24 cellular contexts compared by ENCODE assay signal in genomic region chr16:51321251-51321650, GRCh38.
DNase-seq lines count a peak whose midpoint lies in the region; TF ChIP-seq lines count a peak whose summit lies in the region.
"Had no signal": no experiment of that assay in that cellular context is flagged by ENCODE, and none has a peak within 500 bp of the region (broad histone marks: within the 10 kb centered on the region; RNA-seq: fewer than 3 reads in every experiment).

No MANE protein-coding gene starts in this region.

- H3K27me3 Mint-ChIP-seq in HFFc6 (ENCODE audit: insufficient read depth) (0 out of 2 replicates have a peak, but pooled peaks cover 1% of the 10 kb centered on the region), type B pancreatic cell (peaks cover 9% of the 10 kb centered on the region), progenitor cell of endocrine pancreas (peaks cover 43% of the 10 kb centered on the region)
- H3K27me3 Mint-ChIP-seq: B cell; CD4-positive, CD25-positive, alpha-beta regulatory T cell had no signal

- TF ChIP-seq CTCF in AG10803 (conservative IDR thresholded peaks at IDR 0.05; ENCODE audit: low read length) = no peak
- TF ChIP-seq CTCF in HFFc6 (IDR thresholded peaks at IDR 0.05) = no peak
- TF ChIP-seq CTCF in type B pancreatic cell (conservative IDR thresholded peaks at IDR 0.05) = no peak
- no peak for TF ChIP-seq CTCF in progenitor cell of endocrine pancreas (IDR thresholded peaks at IDR 0.05; ENCODE audit: unreplicated experiment)

- H3K27ac Mint-ChIP-seq in HFFc6 = no peak overlapping the region
- no peak overlapping the region for H3K27ac Mint-ChIP-seq in type B pancreatic cell
- H3K27ac Mint-ChIP-seq in progenitor cell of endocrine pancreas = no peak overlapping the region
- H3K27ac Mint-ChIP-seq: B cell; CD4-positive, CD25-positive, alpha-beta regulatory T cell; IgD-negative memory B cell had no signal

- H3K4me3 Mint-ChIP-seq in HFFc6 = no peak overlapping the region
- no peak overlapping the region for H3K4me3 Mint-ChIP-seq in type B pancreatic cell
- H3K4me3 Mint-ChIP-seq in progenitor cell of endocrine pancreas (ENCODE audit: low read depth) = no peak overlapping the region
- H3K4me3 Mint-ChIP-seq: B cell; CD4-positive, CD25-positive, alpha-beta regulatory T cell; IgD-negative memory B cell had no signal

- DNase-seq in AG10803 (ENCODE audit: low read depth) = peak; percentile 48
- peak; percentile 23 for DNase-seq in HFFc6
- DNase-seq in astrocyte of the hippocampus (ENCODE audit: low read depth, low spot score) = peak; percentile 61
- DNase-seq in kidney tubule cell (ENCODE audit: low spot score) = peak; percentile 78
- DNase-seq in activated CD8-positive, alpha-beta memory T cell treated with anti-CD3 and anti-CD28 coated beads for 24 hours = no peak
- no peak for DNase-seq in type B pancreatic cell (ENCODE audit: extremely low spot score, unreplicated experiment)
- DNase-seq in progenitor cell of endocrine pancreas (ENCODE audit: low spot score, unreplicated experiment) = no peak
- no peak for DNase-seq in NCI-H226
- DNase-seq: CD4-positive, CD25-positive, alpha-beta regulatory T cell; COR-L47; GF-D8; Karpas-422; MG63; NCI-H1092 treated with DMSO at 0.1 percent for 48 hours; NCI-H146; NCI-H2081; NCI-H510A; NCI-H82; OCI-M1; RPMI8226; SIG-M5 had no signal

- no peak overlapping the region for H3K4me3 ChIP-seq in AG10803 (ENCODE audit: low read length)
- H3K4me3 ChIP-seq: HAP-1, MG63 had no signal

- H3K36me3 Mint-ChIP-seq in HFFc6 (ENCODE audit: low read depth) (no peaks in the 10 kb centered on the region), type B pancreatic cell (no peaks in the 10 kb centered on the region), progenitor cell of endocrine pancreas (ENCODE audit: insufficient read depth) (no peaks in the 10 kb centered on the region)
- H3K36me3 Mint-ChIP-seq: CD4-positive, CD25-positive, alpha-beta regulatory T cell; IgD-negative memory B cell had no signal

- peaks cover 23% of the 10 kb centered on the region for H3K4me1 Mint-ChIP-seq in HFFc6 (ENCODE audit: low read depth)
- peaks cover 7% of the 10 kb centered on the region for H3K4me1 Mint-ChIP-seq in type B pancreatic cell (ENCODE audit: unreplicated experiment)
- H3K4me1 Mint-ChIP-seq in progenitor cell of endocrine pancreas (ENCODE audit: low read depth) = no peaks in the 10 kb centered on the region
- H3K4me1 Mint-ChIP-seq: B cell; CD4-positive, CD25-positive, alpha-beta regulatory T cell; IgD-negative memory B cell had no signal

- H3K9me3 Mint-ChIP-seq in HFFc6 (no peaks in the 10 kb centered on the region), type B pancreatic cell (peaks cover under 1% of the 10 kb centered on the region), progenitor cell of endocrine pancreas (ENCODE audit: low read depth) (peaks cover 3% of the 10 kb centered on the region)

Comparison
In these comparisons a context has a peak if more than half of its experiments do, and no peak if none do; other contexts are left out.
1. DNase-seq: peak in AG10803 (single experiment), HFFc6 (single experiment), astrocyte of the hippocampus (single experiment) and kidney tubule cell (single experiment); none in activated CD8-positive, alpha-beta memory T cell treated with anti-CD3 and anti-CD28 coated beads for 24 hours (single experiment), type B pancreatic cell (single experiment), progenitor cell of endocrine pancreas (single experiment) and NCI-H226 (single experiment).